In the genomic region with DNA sequence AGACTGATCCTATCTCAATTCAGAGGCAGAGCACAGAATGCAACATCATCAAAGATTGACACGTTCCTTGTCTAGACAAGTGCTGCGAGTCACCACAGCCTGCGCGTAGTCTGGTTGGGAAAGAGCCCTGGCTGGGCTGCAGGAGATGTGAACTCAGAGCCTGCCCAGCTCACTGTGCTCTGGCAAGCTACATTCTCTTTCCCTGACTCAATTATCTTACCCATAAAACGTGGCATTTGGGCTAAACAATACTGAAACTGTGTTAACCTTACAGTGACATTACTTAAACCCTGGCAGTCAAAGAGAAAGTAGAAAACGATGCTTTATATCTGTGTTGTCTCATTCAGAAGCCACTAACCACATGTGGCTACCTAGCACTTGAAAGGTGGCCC, we compare ENCODE assay signal across 11 cellular contexts. TPM values are rescaled to one million over a fixed set of nuclear protein-coding genes. Genes with fewer than 3 reads are reported as not detected.
A peak's percentile ranks its signal among the peaks of the same experiment; 100 is the strongest.
DNase-seq lines count a peak whose midpoint lies in the region; ATAC-seq and TF ChIP-seq lines count a peak whose summit lies in the region.
"Had no signal": no experiment of that assay in that cellular context is flagged by ENCODE, and none has a peak within 500 bp of the region (broad histone marks: within the 10 kb centered on the region; RNA-seq: fewer than 3 reads in every experiment).

No MANE protein-coding gene starts in this region.

- H3K27ac Mint-ChIP-seq in Calu3 (ENCODE audit: unreplicated experiment), result no peak overlapping the region
- H3K27ac Mint-ChIP-seq in CD4-positive, alpha-beta memory T cell, result no peak overlapping the region
- no peak overlapping the region for H3K27ac Mint-ChIP-seq in naive thymus-derived CD8-positive, alpha-beta T cell

- H3K9ac ChIP-seq in mammary epithelial cell (ENCODE audit: insufficient read depth, low read length) (no peak overlapping the region), skeletal muscle satellite cell (ENCODE audit: low read depth, low read length) (peak overlapping the region; percentile 43)

- no peak for TF ChIP-seq EP300 in sigmoid colon (IDR thresholded peaks at IDR 0.05)

- H3K9me3 ChIP-seq in mammary epithelial cell (replicated peaks; ENCODE audit: insufficient read depth, low read length) (no peaks in the 10 kb centered on the region), skeletal muscle satellite cell (replicated peaks; ENCODE audit: low read length) (no peaks in the 10 kb centered on the region), sigmoid colon (no peaks in the 10 kb centered on the region)
- H3K9me3 ChIP-seq in CD4-positive, alpha-beta memory T cell (ENCODE audit: control insufficient read depth in 1 of 2, low read length in 2 of 2), result no peaks in the 10 kb centered on the region

- peaks cover 3% of the 10 kb centered on the region for H3K9me3 Mint-ChIP-seq in Calu3 (ENCODE audit: low read depth, unreplicated experiment)
- peaks cover 0 to 4% (median 0%) of the 10 kb centered on the region in 8 donors for H3K9me3 Mint-ChIP-seq in CD4-positive, alpha-beta memory T cell
- H3K9me3 Mint-ChIP-seq in naive thymus-derived CD8-positive, alpha-beta T cell, result no peaks in the 10 kb centered on the region

- no peak overlapping the region for H3K4me3 Mint-ChIP-seq in Calu3 (ENCODE audit: low read depth, unreplicated experiment)
- H3K4me3 Mint-ChIP-seq in CD4-positive, alpha-beta memory T cell, result no peak overlapping the region
- H3K4me3 Mint-ChIP-seq in naive thymus-derived CD8-positive, alpha-beta T cell, result no peak overlapping the region

- no peak for ATAC-seq in naive thymus-derived CD8-positive, alpha-beta T cell

- no peaks in the 10 kb centered on the region for H3K79me2 ChIP-seq in mammary epithelial cell (ENCODE audit: insufficient read depth, low read length)

- DNase-seq in Calu3, result peak; percentile 16
- peak; percentile 59 for DNase-seq in RKO (ENCODE audit: low spot score)
- DNase-seq in mammary epithelial cell, result peak; percentile 93
- DNase-seq in AML-193 (lab: John Stamatoyannopoulos, UW), result no peak
- DNase-seq in sigmoid colon, result no peak
- DNase-seq in CD4-positive, alpha-beta memory T cell, result no peak
- no peak for DNase-seq in naive thymus-derived CD8-positive, alpha-beta T cell
- DNase-seq: central memory CD4-positive, alpha-beta T cell; KBM-7 had no signal

- in situ Hi-C loops in mammary epithelial cell (cut with MboI; ENCODE audit: low sequenced_read_pairs in 2 of 2), result no loop called here

- H3K4me1 ChIP-seq in mammary epithelial cell (ENCODE audit: insufficient read depth, low read length) (peaks cover 26% of the 10 kb centered on the region), skeletal muscle satellite cell (ENCODE audit: control insufficient read depth, insufficient read depth, low read length) (peaks cover 28% of the 10 kb centered on the region), sigmoid colon (peaks cover 0 to 8% (median 0%) of the 10 kb centered on the region in 4 donors)
- peaks cover 30% of the 10 kb centered on the region for H3K4me1 ChIP-seq in CD4-positive, alpha-beta memory T cell (ENCODE audit: insufficient read depth, low read length)

- TF ChIP-seq CTCF in Calu3 (IDR thresholded peaks at IDR 0.05; ENCODE audit: unreplicated experiment), result no peak
- no peak for TF ChIP-seq CTCF in mammary epithelial cell (conservative IDR thresholded peaks at IDR 0.05 in 1 of 2, IDR thresholded peaks at IDR 0.05 in 1 of 2; ENCODE audit: extremely low read depth in 1 of 2, insufficient read depth in 1 of 2, low read depth in 1 of 2, low read length in 2 of 2)
- TF ChIP-seq CTCF in sigmoid colon (IDR thresholded peaks at IDR 0.05), result no peak

- dilution Hi-C loops in mammary epithelial cell (cut with HindIII; ENCODE audit: low sequenced_read_pairs), result no loop called here

- no TSS peak for BruUV-seq in Calu3 (replicated peaks; lab: Mats Ljungman, UMichigan)
- no TSS peak for BruUV-seq in mammary epithelial cell (replicated peaks; lab: Mats Ljungman, UMichigan)

- peaks cover 21% of the 10 kb centered on the region for H3K4me1 Mint-ChIP-seq in Calu3 (ENCODE audit: low read depth, unreplicated experiment)
- peaks cover 35 to 44% (median 36%) of the 10 kb centered on the region in 4 donors for H3K4me1 Mint-ChIP-seq in CD4-positive, alpha-beta memory T cell
- H3K4me1 Mint-ChIP-seq in naive thymus-derived CD8-positive, alpha-beta T cell, result peaks cover 22 to 55% (median 52%) of the 10 kb centered on the region in 4 donors

- H2AFZ ChIP-seq in mammary epithelial cell (ENCODE audit: low read depth, low read length), result peak overlapping the region; percentile 14

- CTCF ChIA-PET in Calu3 (lab: Charles Lee) (interaction anchor here (0.8 to 1.2 kb wide), 3 partner anchors 10 to 19 kb away, joined by 4 read pairs; no protein-coding TSS in a partner anchor), mammary epithelial cell (lab: Charles Lee; ENCODE audit: low non-redundant PET) (interaction anchor here (0.6 kb wide), 1 partner anchor 11 kb away, joined by 3 read pairs; no protein-coding TSS in a partner anchor)
- CTCF ChIA-PET in CD4-positive, alpha-beta memory T cell (lab: Charles Lee; ENCODE audit: partially characterized antibody), result interaction anchor here (1.0 to 1.1 kb wide), 2 partner anchors 8 to 11 kb away, joined by 3 read pairs; no protein-coding TSS in a partner anchor

- H3K4me2 ChIP-seq in mammary epithelial cell (ENCODE audit: insufficient read depth, low read depth, low read length) (peak overlapping the region; percentile 29), skeletal muscle satellite cell (ENCODE audit: low read length) (peak overlapping the region; percentile 31)

- H3K36me3 ChIP-seq in mammary epithelial cell (ENCODE audit: insufficient read depth, low read length) (no peaks in the 10 kb centered on the region), skeletal muscle satellite cell (ENCODE audit: insufficient read depth, low read length) (no peaks in the 10 kb centered on the region), sigmoid colon (no peaks in the 10 kb centered on the region)
- no peaks in the 10 kb centered on the region for H3K36me3 ChIP-seq in CD4-positive, alpha-beta memory T cell (ENCODE audit: insufficient read depth, low read length)

- no peak for TF ChIP-seq POLR2A in sigmoid colon (IDR thresholded peaks at IDR 0.05)

- intact Hi-C loops in Calu3 (cut with micrococcal nuclease; ENCODE audit: unreplicated experiment), result no loop called here
- intact Hi-C loops in mammary epithelial cell (cut with micrococcal nuclease), result loop anchor here (10.0 kb wide), 1 partner anchor 81 kb away; no protein-coding TSS in a partner anchor
- intact Hi-C loops in sigmoid colon (cut with DNase I), result no loop called here
- intact Hi-C loops in CD4-positive, alpha-beta memory T cell (cut with micrococcal nuclease), result no loop called here

- POLR2A ChIA-PET in CD4-positive, alpha-beta memory T cell (lab: Charles Lee; ENCODE audit: partially characterized antibody), result no interaction called here
- POLR2A ChIA-PET in naive thymus-derived CD8-positive, alpha-beta T cell (lab: Charles Lee), result no interaction called here

- H4K20me1 ChIP-seq in mammary epithelial cell (ENCODE audit: insufficient read depth, low read length), result no peaks in the 10 kb centered on the region

- WGBS in mammary epithelial cell (ENCODE audit: low coverage, missing lambda C conversion rate), result 8% methylated on average over 6 of the region's 6 CpGs
- WGBS in sigmoid colon, 2 donors, result 63 to 65% methylated on average over 6 of the region's 6 CpGs

- peak overlapping the region; percentile 60 for H3K27ac ChIP-seq in mammary epithelial cell (ENCODE audit: insufficient read depth, low read depth, low read length)
- no peak overlapping the region for H3K27ac ChIP-seq in sigmoid colon
- H3K27ac ChIP-seq in CD4-positive, alpha-beta memory T cell (ENCODE audit: low read depth, low read length), result no peak overlapping the region
- H3K27ac ChIP-seq: SK-N-MC had no signal

- H3K27me3 ChIP-seq in mammary epithelial cell (ENCODE audit: insufficient read depth, low read length) (no peaks in the 10 kb centered on the region), skeletal muscle satellite cell (ENCODE audit: control insufficient read depth, insufficient read depth, low read length) (peaks cover 33% of the 10 kb centered on the region), sigmoid colon (no peaks in the 10 kb centered on the region)
- H3K27me3 ChIP-seq in CD4-positive, alpha-beta memory T cell (ENCODE audit: insufficient read depth, low read length), result no peaks in the 10 kb centered on the region

- H3K36me3 Mint-ChIP-seq in Calu3 (ENCODE audit: insufficient read depth, unreplicated experiment), result no peaks in the 10 kb centered on the region
- H3K36me3 Mint-ChIP-seq in CD4-positive, alpha-beta memory T cell, result peaks cover 0 to 3% of the 10 kb centered on the region in 2 donors
- peaks cover 0 to 4% (median 0%) of the 10 kb centered on the region in 3 donors for H3K36me3 Mint-ChIP-seq in naive thymus-derived CD8-positive, alpha-beta T cell

- H3K4me3 ChIP-seq in mammary epithelial cell (replicated peaks in 1 of 3; ENCODE audit: insufficient read depth in 1 of 3, low read depth in 2 of 3, low read length in 3 of 3) (no peak overlapping the region), skeletal muscle satellite cell (ENCODE audit: low read length) (no peak overlapping the region), sigmoid colon (no peak overlapping the region)
- H3K4me3 ChIP-seq in CD4-positive, alpha-beta memory T cell (ENCODE audit: low read length in 2 of 2), result no peak overlapping the region
- H3K4me3 ChIP-seq: SK-N-MC had no signal

- peaks cover 14% of the 10 kb centered on the region for H3K27me3 Mint-ChIP-seq in Calu3 (ENCODE audit: unreplicated experiment)
- H3K27me3 Mint-ChIP-seq in CD4-positive, alpha-beta memory T cell, result peaks cover 7 to 11% of the 10 kb centered on the region in 2 donors
- peaks cover 0 to 11% (median 4%) of the 10 kb centered on the region in 5 donors for H3K27me3 Mint-ChIP-seq in naive thymus-derived CD8-positive, alpha-beta T cell

RNA-seq across cellular contexts. Expression of gene FRMD4A, which starts 55.5 kb away (rescaled TPM):
- total RNA-seq in Calu3 (2022), result 6.1 and 7.0 TPM in 2 replicates
- 10 to 100 TPM in 1 of 2 donors, 1 to 10 TPM in 1; 4.7 to 27.1 TPM for total RNA-seq in mammary epithelial cell
- polyA plus RNA-seq in mammary epithelial cell, result 27.6 TPM
- 55.2 TPM for polyA minus RNA-seq in mammary epithelial cell
- total RNA-seq in skeletal muscle satellite cell (2012; rRNA removed), result 18.3 and 25.6 TPM in 2 replicates
- 10 to 100 TPM; 14.4 to 27.8 (median 21.7) TPM for total RNA-seq in sigmoid colon
- 10 to 100 TPM in 1 of 3 donors, 1 to 10 TPM in 2; 3.0 to 13.2 (median 3.9) TPM for polyA plus RNA-seq in sigmoid colon
- total RNA-seq in CD4-positive, alpha-beta memory T cell, result 1 to 10 TPM; 1.9 to 2.4 TPM
- under 1 TPM in 1 of 2 donors, not detected in 1; 0.89 TPM for polyA plus RNA-seq in CD4-positive, alpha-beta memory T cell
- under 1 TPM in 1 of 2 experiments, not detected in 1; 0.31 TPM for total RNA-seq in naive thymus-derived CD8-positive, alpha-beta T cell
- under 1 TPM in 2 of 3 donors, not detected in 1; 0.02 to 0.80 TPM for polyA plus RNA-seq in naive thymus-derived CD8-positive, alpha-beta T cell

Comparison
In these comparisons a context has a peak if more than half of its experiments do, and no peak if none do; other contexts are left out.
1. DNase-seq: peak in Calu3 (single experiment), RKO (single experiment) and mammary epithelial cell (single experiment); none in AML-193 (0 of 2), sigmoid colon (single experiment), CD4-positive, alpha-beta memory T cell (0 of 5) and naive thymus-derived CD8-positive, alpha-beta T cell (0 of 10).